In the genomic region with DNA sequence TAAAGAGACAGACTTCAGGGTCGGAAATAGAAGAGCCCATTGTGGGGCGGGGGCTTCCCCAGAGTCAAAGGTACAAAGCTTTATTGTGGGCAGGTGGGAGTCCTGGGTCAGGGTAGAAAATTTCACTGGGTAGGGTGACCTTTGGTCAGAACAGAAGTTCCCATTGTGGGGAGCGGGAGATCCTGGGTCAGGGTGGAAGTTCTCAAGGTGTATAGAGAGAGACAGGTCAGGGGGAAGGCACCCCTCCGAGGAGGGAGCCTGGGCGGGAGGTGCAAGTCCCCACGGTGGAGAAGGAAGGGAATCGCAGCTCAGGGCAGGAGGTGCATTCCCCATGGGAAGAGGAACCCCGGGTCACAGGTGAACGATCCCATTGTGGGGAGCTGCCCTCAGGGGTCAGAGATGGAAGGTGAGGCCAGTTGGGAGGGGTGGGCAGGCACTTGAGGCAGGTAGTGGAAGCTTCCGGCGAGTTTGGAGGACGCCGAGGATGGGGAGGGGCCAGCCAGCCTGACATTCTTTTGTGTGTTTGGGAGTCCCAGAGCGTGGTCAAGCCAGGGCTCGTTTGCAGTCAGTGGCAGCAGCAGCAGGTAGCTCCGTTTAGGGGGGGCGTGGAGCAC, we compare ENCODE assay signal across 8 cellular contexts. TPM values are rescaled to one million over a fixed set of nuclear protein-coding genes. Genes with fewer than 3 reads are reported as not detected.
A peak's percentile ranks its signal among the peaks of the same experiment; 100 is the strongest.
DNase-seq lines count a peak whose midpoint lies in the region; ATAC-seq and TF ChIP-seq lines count a peak whose summit lies in the region.

No MANE protein-coding gene starts in this region.

- H3K4me3 Mint-ChIP-seq in activated T-helper 1 cell treated with anti-CD3 and anti-CD28 coated beads, Interleukin-12 subunit alpha, Interleukin-12 subunit beta, Interleukin-2, Interleukin-4 antibody, amounts not matched to agents 30 ng/mL and 10 ng/mL and 1 ng/mL, durations not matched to agents 14 hours and 24 hours and 36 hours, result peak overlapping the region; percentile 100
- peak overlapping the region; percentile 98 for H3K4me3 Mint-ChIP-seq in glutamatergic neuron (ENCODE audit: unreplicated experiment)

- peak; percentile 42 for DNase-seq in ELR (ENCODE audit: low read depth)
- DNase-seq in Jurkat, Clone E6-1 (ENCODE audit: low read depth, low spot score), result no peak
- no peak for DNase-seq in activated T-helper 1 cell treated with anti-CD3 and anti-CD28 coated beads, Interleukin-12 subunit alpha, Interleukin-12 subunit beta, Interleukin-2, Interleukin-4 antibody, amounts not matched to agents 30 ng/mL and 10 ng/mL and 1 ng/mL, durations not matched to agents 14 hours and 24 hours and 36 hours (ENCODE audit: low spot score)
- DNase-seq in glutamatergic neuron, result peak; percentile 42
- DNase-seq in posterior vena cava (ENCODE audit: low spot score), result peak; percentile 78
- no peak for DNase-seq in hippocampal formation (lab: John Stamatoyannopoulos, UW)

- intact Hi-C loops in activated T-helper 1 cell treated with anti-CD3 and anti-CD28 coated beads, Interleukin-12 subunit alpha, Interleukin-12 subunit beta, Interleukin-2, Interleukin-4 antibody, amounts not matched to agents 30 ng/mL and 10 ng/mL and 1 ng/mL, durations not matched to agents 14 hours and 24 hours and 36 hours (cut with micrococcal nuclease), result loop anchor here (1.0 to 2.0 kb wide), 3 partner anchors 9 to 19 kb away; partner anchors contain the start of genes GALE and PITHD1
- intact Hi-C loops in posterior vena cava (cut with DNase I), result no loop called here

- H3K36me3 Mint-ChIP-seq in activated T-helper 1 cell treated with anti-CD3 and anti-CD28 coated beads, Interleukin-12 subunit alpha, Interleukin-12 subunit beta, Interleukin-2, Interleukin-4 antibody, amounts not matched to agents 30 ng/mL and 10 ng/mL and 1 ng/mL, durations not matched to agents 14 hours and 24 hours and 36 hours (ENCODE audit: low read depth), result peaks cover 31% of the 10 kb centered on the region
- no peaks in the 10 kb centered on the region for H3K36me3 Mint-ChIP-seq in glutamatergic neuron (ENCODE audit: unreplicated experiment)

- H3K4me1 Mint-ChIP-seq in activated T-helper 1 cell treated with anti-CD3 and anti-CD28 coated beads, Interleukin-12 subunit alpha, Interleukin-12 subunit beta, Interleukin-2, Interleukin-4 antibody, amounts not matched to agents 30 ng/mL and 10 ng/mL and 1 ng/mL, durations not matched to agents 14 hours and 24 hours and 36 hours (ENCODE audit: low read depth), result peaks cover 16% of the 10 kb centered on the region
- no peaks in the 10 kb centered on the region for H3K4me1 Mint-ChIP-seq in glutamatergic neuron (ENCODE audit: low read depth, unreplicated experiment)

- H3K27me3 Mint-ChIP-seq in activated T-helper 1 cell treated with anti-CD3 and anti-CD28 coated beads, Interleukin-12 subunit alpha, Interleukin-12 subunit beta, Interleukin-2, Interleukin-4 antibody, amounts not matched to agents 30 ng/mL and 10 ng/mL and 1 ng/mL, durations not matched to agents 14 hours and 24 hours and 36 hours (ENCODE audit: insufficient read depth), result no peaks in the 10 kb centered on the region
- peaks cover 5% of the 10 kb centered on the region for H3K27me3 Mint-ChIP-seq in glutamatergic neuron (ENCODE audit: unreplicated experiment)

- ATAC-seq in HG03342 (IDR thresholded peaks at IDR 0.05; ENCODE audit: unreplicated experiment) (no peak), GM19397 (IDR thresholded peaks at IDR 0.05; ENCODE audit: unreplicated experiment) (no peak)

- peak overlapping the region; percentile 94 for H3K27ac Mint-ChIP-seq in activated T-helper 1 cell treated with anti-CD3 and anti-CD28 coated beads, Interleukin-12 subunit alpha, Interleukin-12 subunit beta, Interleukin-2, Interleukin-4 antibody, amounts not matched to agents 30 ng/mL and 10 ng/mL and 1 ng/mL, durations not matched to agents 14 hours and 24 hours and 36 hours
- peak overlapping the region; percentile 77 for H3K27ac Mint-ChIP-seq in glutamatergic neuron (ENCODE audit: unreplicated experiment)

- TF ChIP-seq CTCF in glutamatergic neuron (IDR thresholded peaks at IDR 0.05; ENCODE audit: partially characterized antibody, unreplicated experiment), result no peak

- peak overlapping the region; percentile 94 for H3K4me3 ChIP-seq in Jurkat, Clone E6-1 (ENCODE audit: low read length)

- no peaks in the 10 kb centered on the region for H3K9me3 Mint-ChIP-seq in activated T-helper 1 cell treated with anti-CD3 and anti-CD28 coated beads, Interleukin-12 subunit alpha, Interleukin-12 subunit beta, Interleukin-2, Interleukin-4 antibody, amounts not matched to agents 30 ng/mL and 10 ng/mL and 1 ng/mL, durations not matched to agents 14 hours and 24 hours and 36 hours
- H3K9me3 Mint-ChIP-seq in glutamatergic neuron (ENCODE audit: unreplicated experiment), result peaks cover 6% of the 10 kb centered on the region

RNA-seq across cellular contexts. Expression of gene LYPLA2, which starts 0.6 kb away (rescaled TPM):
- polyA plus RNA-seq in Jurkat, Clone E6-1 (2012; ENCODE audit: insufficient read depth, insufficient read length), result 65.4 TPM
- 91.4 and 96.1 TPM in 2 replicates for total RNA-seq in activated T-helper 1 cell treated with anti-CD3 and anti-CD28 coated beads, Interleukin-12 subunit alpha, Interleukin-12 subunit beta, Interleukin-2, Interleukin-4 antibody, amounts not matched to agents 30 ng/mL and 10 ng/mL and 1 ng/mL, durations not matched to agents 14 hours and 24 hours and 36 hours
- total RNA-seq in glutamatergic neuron (ENCODE audit: unreplicated experiment) (191 TPM), posterior vena cava (10 to 100 TPM; 21.1 to 21.8 TPM)

RNA-seq across cellular contexts. Expression of gene GALE, which starts 9.0 kb away (rescaled TPM):
- polyA plus RNA-seq in Jurkat, Clone E6-1 (2012; ENCODE audit: insufficient read depth, insufficient read length), result 42.7 TPM
- total RNA-seq in activated T-helper 1 cell treated with anti-CD3 and anti-CD28 coated beads, Interleukin-12 subunit alpha, Interleukin-12 subunit beta, Interleukin-2, Interleukin-4 antibody, amounts not matched to agents 30 ng/mL and 10 ng/mL and 1 ng/mL, durations not matched to agents 14 hours and 24 hours and 36 hours, result 62.4 and 63.4 TPM in 2 replicates
- total RNA-seq in glutamatergic neuron (ENCODE audit: unreplicated experiment) (32.6 TPM), posterior vena cava (10 to 100 TPM; 15.2 to 18.4 TPM)

RNA-seq across cellular contexts. Expression of gene PITHD1, which starts 13.3 kb away (rescaled TPM):
- 66.9 TPM for polyA plus RNA-seq in Jurkat, Clone E6-1 (2012; ENCODE audit: insufficient read depth, insufficient read length)
- total RNA-seq in activated T-helper 1 cell treated with anti-CD3 and anti-CD28 coated beads, Interleukin-12 subunit alpha, Interleukin-12 subunit beta, Interleukin-2, Interleukin-4 antibody, amounts not matched to agents 30 ng/mL and 10 ng/mL and 1 ng/mL, durations not matched to agents 14 hours and 24 hours and 36 hours, result 83.2 and 83.4 TPM in 2 replicates
- total RNA-seq in glutamatergic neuron (ENCODE audit: unreplicated experiment), result 35.0 TPM
- total RNA-seq in posterior vena cava, result 10 to 100 TPM; 35.6 to 40.4 TPM

RNA-seq across cellular contexts. Expression of gene HMGCL, which starts 33.7 kb away (rescaled TPM):
- 21.2 TPM for polyA plus RNA-seq in Jurkat, Clone E6-1 (2012; ENCODE audit: insufficient read depth, insufficient read length)
- total RNA-seq in activated T-helper 1 cell treated with anti-CD3 and anti-CD28 coated beads, Interleukin-12 subunit alpha, Interleukin-12 subunit beta, Interleukin-2, Interleukin-4 antibody, amounts not matched to agents 30 ng/mL and 10 ng/mL and 1 ng/mL, durations not matched to agents 14 hours and 24 hours and 36 hours, result 18.5 and 19.9 TPM in 2 replicates
- 19.4 TPM for total RNA-seq in glutamatergic neuron (ENCODE audit: unreplicated experiment)
- total RNA-seq in posterior vena cava, result 10 to 100 TPM; 23.1 to 27.4 TPM

RNA-seq across cellular contexts. Expression of gene ELOA, which starts 48.3 kb away (rescaled TPM):
- 38.1 TPM for polyA plus RNA-seq in Jurkat, Clone E6-1 (2012; ENCODE audit: insufficient read depth, insufficient read length)
- 54.5 and 55.2 TPM in 2 replicates for total RNA-seq in activated T-helper 1 cell treated with anti-CD3 and anti-CD28 coated beads, Interleukin-12 subunit alpha, Interleukin-12 subunit beta, Interleukin-2, Interleukin-4 antibody, amounts not matched to agents 30 ng/mL and 10 ng/mL and 1 ng/mL, durations not matched to agents 14 hours and 24 hours and 36 hours
- total RNA-seq in glutamatergic neuron (ENCODE audit: unreplicated experiment) (40.6 TPM), posterior vena cava (10 to 100 TPM; 34.4 to 34.8 TPM)

Comparison
In these comparisons a context has a peak if more than half of its experiments do, and no peak if none do; other contexts are left out.
1. DNase-seq: peak in ELR (single experiment), glutamatergic neuron (single experiment) and posterior vena cava (single experiment); none in Jurkat, Clone E6-1 (single experiment), activated T-helper 1 cell treated with anti-CD3 and anti-CD28 coated beads, Interleukin-12 subunit alpha, Interleukin-12 subunit beta, Interleukin-2, Interleukin-4 antibody, amounts not matched to agents 30 ng/mL and 10 ng/mL and 1 ng/mL, durations not matched to agents 14 hours and 24 hours and 36 hours (single experiment) and hippocampal formation (0 of 2).